Comparison of ENCODE assay signal across 14 cellular contexts in genomic region chr5:66850354-66851075, GRCh38.
A peak's percentile ranks its signal among the peaks of the same experiment; 100 is the strongest.
DNase-seq lines count a peak whose midpoint lies in the region; ATAC-seq and TF ChIP-seq lines count a peak whose summit lies in the region.
"Had no signal": no experiment of that assay in that cellular context is flagged by ENCODE, and none has a peak within 500 bp of the region (broad histone marks: within the 10 kb centered on the region; RNA-seq: fewer than 3 reads in every experiment).

No MANE protein-coding gene starts in this region.

- H3K9me3 ChIP-seq in SK-N-MC (ENCODE audit: low read depth, low read length), result no peaks in the 10 kb centered on the region
- H3K9me3 ChIP-seq: SJSA1 had no signal

- TF ChIP-seq CTCF in fibroblast of pulmonary artery (IDR thresholded peaks at IDR 0.05; ENCODE audit: low read length, missing control alignments) (no peak), GM13976 (IDR thresholded peaks at IDR 0.05; ENCODE audit: borderline replicate concordance, control extremely low read depth, extremely low read depth, insufficient read depth, missing control alignments) (no peak), WTC11 (IDR thresholded peaks at IDR 0.05) (no peak)

- intact Hi-C loops in activated CD4-positive, alpha-beta T cell treated with anti-CD3 and anti-CD28 coated beads for 36 hours (cut with DNase I, micrococcal nuclease), result no loop called here

- H3K4me3 ChIP-seq in SK-N-MC (peak overlapping the region; percentile 10; the same call in 1 of the 2 replicates), fibroblast of pulmonary artery (replicated peaks; ENCODE audit: low read depth, low read length) (no peak overlapping the region)
- H3K4me3 ChIP-seq: GM12878, SJSA1 had no signal

- POLR2A ChIA-PET in activated CD4-positive, alpha-beta T cell treated with anti-CD3 and anti-CD28 coated beads for 36 hours (lab: Charles Lee), result no interaction called here
- POLR2A ChIA-PET in WTC11 (lab: Charles Lee), result no interaction called here

- no peaks in the 10 kb centered on the region for H3K36me3 Mint-ChIP-seq in activated CD4-positive, alpha-beta T cell treated with anti-CD3 and anti-CD28 coated beads for 36 hours (ENCODE audit: low read depth)
- no peaks in the 10 kb centered on the region for H3K36me3 Mint-ChIP-seq in WTC11
- H3K36me3 Mint-ChIP-seq: immature natural killer cell had no signal

- peak; percentile 19 for ATAC-seq in activated CD4-positive, alpha-beta T cell treated with anti-CD3 and anti-CD28 coated beads for 36 hours
- ATAC-seq in stimulated activated naive CD8-positive, alpha-beta T cell treated with anti-CD3 and anti-CD28 coated beads, Interleukin-15, amount 100 ng/mL, for 72 hours, result no peak
- no peak for ATAC-seq in WTC11
- ATAC-seq: GM12878 had no signal

- in situ Hi-C loops in GM13976 (cut with MboI; ENCODE audit: low sequenced_read_pairs, unreplicated experiment), result no loop called here

- peak overlapping the region; percentile 54 for H3K9ac ChIP-seq in SK-N-MC (ENCODE audit: insufficient read length)

- H3K4me1 Mint-ChIP-seq in activated CD4-positive, alpha-beta T cell treated with anti-CD3 and anti-CD28 coated beads for 36 hours, result peaks cover 17% of the 10 kb centered on the region
- H3K4me1 Mint-ChIP-seq in stimulated activated naive CD8-positive, alpha-beta T cell treated with anti-CD3 and anti-CD28 coated beads, Interleukin-15, amount 100 ng/mL, for 72 hours, result peaks cover 23% of the 10 kb centered on the region
- peaks cover 9% of the 10 kb centered on the region; the same call in 1 of the 2 replicates for H3K4me1 Mint-ChIP-seq in WTC11
- H3K4me1 Mint-ChIP-seq: immature natural killer cell had no signal

- no peaks in the 10 kb centered on the region for H3K36me3 ChIP-seq in SK-N-MC (ENCODE audit: insufficient read depth, low read length)
- H3K36me3 ChIP-seq: SJSA1 had no signal

- peaks cover 28% of the 10 kb centered on the region for H3K27me3 Mint-ChIP-seq in activated CD4-positive, alpha-beta T cell treated with anti-CD3 and anti-CD28 coated beads for 36 hours
- peaks cover 66% of the 10 kb centered on the region for H3K27me3 Mint-ChIP-seq in stimulated activated naive CD8-positive, alpha-beta T cell treated with anti-CD3 and anti-CD28 coated beads, Interleukin-15, amount 100 ng/mL, for 72 hours
- no peaks in the 10 kb centered on the region for H3K27me3 Mint-ChIP-seq in WTC11 (ENCODE audit: low read depth)

- peak overlapping the region; percentile 77 for H3K27ac Mint-ChIP-seq in activated CD4-positive, alpha-beta T cell treated with anti-CD3 and anti-CD28 coated beads for 36 hours
- H3K27ac Mint-ChIP-seq in stimulated activated naive CD8-positive, alpha-beta T cell treated with anti-CD3 and anti-CD28 coated beads, Interleukin-15, amount 100 ng/mL, for 72 hours, result peak overlapping the region; percentile 79 to 92
- H3K27ac Mint-ChIP-seq in WTC11, result no peak overlapping the region; the same call in 1 of the 2 replicates
- H3K27ac Mint-ChIP-seq: immature natural killer cell had no signal

- H3K9me3 Mint-ChIP-seq in activated CD4-positive, alpha-beta T cell treated with anti-CD3 and anti-CD28 coated beads for 36 hours (ENCODE audit: low read depth), result no peaks in the 10 kb centered on the region
- H3K9me3 Mint-ChIP-seq in stimulated activated naive CD8-positive, alpha-beta T cell treated with anti-CD3 and anti-CD28 coated beads, Interleukin-15, amount 100 ng/mL, for 72 hours, result no peaks in the 10 kb centered on the region
- H3K9me3 Mint-ChIP-seq in WTC11, result no peaks in the 10 kb centered on the region
- H3K9me3 Mint-ChIP-seq: immature natural killer cell had no signal

- no peak overlapping the region for H3K4me3 Mint-ChIP-seq in activated CD4-positive, alpha-beta T cell treated with anti-CD3 and anti-CD28 coated beads for 36 hours
- H3K4me3 Mint-ChIP-seq in stimulated activated naive CD8-positive, alpha-beta T cell treated with anti-CD3 and anti-CD28 coated beads, Interleukin-15, amount 100 ng/mL, for 72 hours, result peak overlapping the region; percentile 13 to 60
- no peak overlapping the region for H3K4me3 Mint-ChIP-seq in WTC11
- H3K4me3 Mint-ChIP-seq: immature natural killer cell had no signal

- CTCF ChIA-PET in activated CD4-positive, alpha-beta T cell treated with anti-CD3 and anti-CD28 coated beads for 36 hours (lab: Charles Lee), result interaction anchor here (1.4 to 1.5 kb wide), 2 partner anchors 10 to 21 kb away, joined by 3 to 7 read pairs; no protein-coding TSS in a partner anchor
- CTCF ChIA-PET in WTC11 (lab: Charles Lee), result no interaction called here

- H3K27ac ChIP-seq in SK-N-MC, result peak overlapping the region; percentile 52; the same call in 1 of the 2 replicates
- H3K27ac ChIP-seq: SJSA1 had no signal

- DNase-seq in activated CD4-positive, alpha-beta T cell treated with anti-CD3 and anti-CD28 coated beads for 36 hours, result no peak
- no peak for DNase-seq in activated CD4-positive, alpha-beta T cell treated with anti-CD3 and anti-CD28 coated beads for 4 hours
- DNase-seq in SK-N-MC (ENCODE audit: low read depth, low spot score), result no peak
- peak; percentile 82 for DNase-seq in fibroblast of pulmonary artery (ENCODE audit: low read depth)
- DNase-seq in stimulated activated naive CD8-positive, alpha-beta T cell treated with anti-CD3 and anti-CD28 coated beads, Interleukin-15, amount 100 ng/mL, for 72 hours, result no peak
- no peak for DNase-seq in GM13976 (ENCODE audit: low spot score)
- DNase-seq in SHP77 treated with DMSO at 0.1 percent for 48 hours (lab: John Stamatoyannopoulos, UW), result no peak
- no peak for DNase-seq in WTC11 (ENCODE audit: low spot score)
- DNase-seq: activated CD4-positive, alpha-beta T cell treated with anti-CD3 and anti-CD28 coated beads for 1 hour; immature natural killer cell; MM.1S; NCI-H510A treated with DMSO at 0.1 percent for 48 hours had no signal

TF ChIP-seq in WTC11, 78 proteins besides CTCF, POLR2A, EP300 and RAD21 (continues in another document):
- TF ChIP-seq, protein P1, sequence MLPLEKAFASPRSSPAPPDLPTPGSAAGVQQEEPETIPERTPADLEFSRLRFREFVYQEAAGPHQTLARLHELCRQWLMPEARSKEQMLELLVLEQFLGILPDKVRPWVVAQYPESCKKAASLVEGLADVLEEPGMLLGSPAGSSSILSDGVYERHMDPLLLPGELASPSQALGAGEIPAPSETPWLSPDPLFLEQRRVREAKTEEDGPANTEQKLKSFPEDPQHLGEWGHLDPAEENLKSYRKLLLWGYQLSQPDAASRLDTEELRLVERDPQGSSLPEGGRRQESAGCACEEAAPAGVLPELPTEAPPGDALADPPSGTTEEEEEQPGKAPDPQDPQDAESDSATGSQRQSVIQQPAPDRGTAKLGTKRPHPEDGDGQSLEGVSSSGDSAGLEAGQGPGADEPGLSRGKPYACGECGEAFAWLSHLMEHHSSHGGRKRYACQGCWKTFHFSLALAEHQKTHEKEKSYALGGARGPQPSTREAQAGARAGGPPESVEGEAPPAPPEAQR (CRISPR knock-in tag; IDR thresholded peaks at IDR 0.05), result no peak
- TF ChIP-seq GABPB1 (CRISPR knock-in tag; IDR thresholded peaks at IDR 0.05), result no peak
- TF ChIP-seq FOXP1 (CRISPR knock-in tag; IDR thresholded peaks at IDR 0.05; ENCODE audit: borderline replicate concordance), result no peak
- TF ChIP-seq ARID4B (CRISPR knock-in tag; IDR thresholded peaks at IDR 0.05; ENCODE audit: borderline replicate concordance), result no peak
- TF ChIP-seq, protein P2, sequence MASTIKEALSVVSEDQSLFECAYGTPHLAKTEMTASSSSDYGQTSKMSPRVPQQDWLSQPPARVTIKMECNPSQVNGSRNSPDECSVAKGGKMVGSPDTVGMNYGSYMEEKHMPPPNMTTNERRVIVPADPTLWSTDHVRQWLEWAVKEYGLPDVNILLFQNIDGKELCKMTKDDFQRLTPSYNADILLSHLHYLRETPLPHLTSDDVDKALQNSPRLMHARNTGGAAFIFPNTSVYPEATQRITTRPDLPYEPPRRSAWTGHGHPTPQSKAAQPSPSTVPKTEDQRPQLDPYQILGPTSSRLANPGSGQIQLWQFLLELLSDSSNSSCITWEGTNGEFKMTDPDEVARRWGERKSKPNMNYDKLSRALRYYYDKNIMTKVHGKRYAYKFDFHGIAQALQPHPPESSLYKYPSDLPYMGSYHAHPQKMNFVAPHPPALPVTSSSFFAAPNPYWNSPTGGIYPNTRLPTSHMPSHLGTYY (CRISPR knock-in tag; IDR thresholded peaks at IDR 0.05), result no peak
- no peak for TF ChIP-seq TEAD1 (CRISPR knock-in tag; IDR thresholded peaks at IDR 0.05)
- TF ChIP-seq NFE2L1 (CRISPR knock-in tag; IDR thresholded peaks at IDR 0.05), result no peak
- TF ChIP-seq MXD4 (CRISPR knock-in tag; IDR thresholded peaks at IDR 0.05; ENCODE audit: borderline replicate concordance), result no peak

Comparison
In these comparisons a context has a peak if more than half of its experiments do, and no peak if none do; other contexts are left out.
1. H3K4me3 Mint-ChIP-seq: peak in stimulated activated naive CD8-positive, alpha-beta T cell treated with anti-CD3 and anti-CD28 coated beads, Interleukin-15, amount 100 ng/mL, for 72 hours (2 of 2); none in activated CD4-positive, alpha-beta T cell treated with anti-CD3 and anti-CD28 coated beads for 36 hours (single experiment) and WTC11 (single experiment).